ENCODE assay signal across 1 cellular context in genomic region chr9:128610889-128611288, GRCh38.
TF ChIP-seq lines count a peak whose summit lies in the region.

No MANE protein-coding gene starts in this region.

TF ChIP-seq in HCT116, 20 proteins besides CTCF, POLR2A, EP300 and RAD21 (continued from another document):
- TF ChIP-seq MAX (IDR thresholded peaks at IDR 0.05) (no peak), CBX3 (IDR thresholded peaks at IDR 0.05; ENCODE audit: low read depth) (no peak), SRF (IDR thresholded peaks at IDR 0.05; ENCODE audit: low read depth) (no peak), TCF7L2 (IDR thresholded peaks at IDR 0.05; ENCODE audit: borderline replicate concordance, extremely low read depth, insufficient read depth, insufficient read length) (no peak)
TF ChIP-seq in HCT116: peak in this region for 0.
